Comparison of ENCODE assay signal across 12 cellular contexts in the genomic region with DNA sequence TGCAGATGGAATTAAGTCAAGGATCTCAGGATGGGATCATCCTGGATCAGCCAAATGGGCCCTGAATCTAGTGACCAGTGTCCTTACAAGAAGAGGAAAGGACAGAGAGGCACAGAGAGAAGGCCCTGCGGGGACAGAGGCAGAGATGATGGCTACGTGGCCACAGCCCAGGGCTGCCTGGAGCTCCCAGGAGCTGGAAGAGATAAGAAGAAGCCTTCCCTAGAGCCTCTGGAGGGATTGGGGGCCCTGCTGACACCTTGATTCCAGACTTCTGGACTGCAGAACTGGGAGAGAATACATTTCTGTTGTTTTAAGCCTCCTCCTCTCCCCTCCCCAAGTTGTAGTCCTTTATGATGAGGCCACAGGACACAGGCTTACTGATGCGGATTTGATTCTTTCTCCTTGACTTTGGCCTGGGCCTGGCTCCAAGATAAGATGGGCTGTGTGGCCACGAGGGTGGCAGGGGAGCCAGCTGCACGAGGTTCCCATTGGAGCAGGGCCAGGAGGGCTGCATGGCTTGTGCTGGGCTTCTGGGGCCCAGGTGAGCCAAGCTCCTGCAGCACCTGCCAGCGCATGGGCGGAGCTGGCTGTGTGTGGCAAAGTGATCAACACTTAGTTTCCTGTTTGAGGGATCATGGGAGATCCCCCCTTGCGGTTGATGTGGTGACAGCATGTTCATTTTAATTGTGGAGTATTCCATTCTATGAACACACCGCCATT.
A peak's percentile ranks its signal among the peaks of the same experiment; 100 is the strongest.
DNase-seq lines count a peak whose midpoint lies in the region; ATAC-seq, FAIRE-seq and TF ChIP-seq lines count a peak whose summit lies in the region.
"Had no signal": no experiment of that assay in that cellular context is flagged by ENCODE, and none has a peak within 500 bp of the region (broad histone marks: within the 10 kb centered on the region; RNA-seq: fewer than 3 reads in every experiment).

No MANE protein-coding gene starts in this region.

- H3K36me3 ChIP-seq in GM12878 (ENCODE audit: control insufficient read depth in 2 of 2, insufficient read depth in 2 of 2, low read length in 1 of 2): no peaks in the 10 kb centered on the region
- H3K36me3 ChIP-seq: suprapubic skin had no signal

- peaks cover 3 to 5% of the 10 kb centered on the region in 2 experiments; a peak in 2 of 4 replicates for H3K27me3 ChIP-seq in GM12878 (replicated peaks in 1 of 2; ENCODE audit: control insufficient read depth in 2 of 2, insufficient read depth in 2 of 2, low read length in 1 of 2)

- no peak for TF ChIP-seq EP300 in GM12878 (IDR thresholded peaks at IDR 0.05; ENCODE audit: borderline replicate concordance in 1 of 2, control insufficient read depth in 1 of 2, low read depth in 2 of 2, low read length in 2 of 2)

- H3K4me1 ChIP-seq in GM12878 (ENCODE audit: control insufficient read depth, insufficient read depth, low read length): no peaks in the 10 kb centered on the region
- H3K4me1 ChIP-seq: suprapubic skin had no signal

- no peaks in the 10 kb centered on the region for H3K79me2 ChIP-seq in GM12878 (ENCODE audit: control insufficient read depth, insufficient read depth, low read length)

- DNase-seq in KBM-7: peak; percentile 12
- peak; percentile 73 for DNase-seq in activated CD4-positive, alpha-beta T cell treated with anti-CD3 and anti-CD28 coated beads, Interleukin-2, amount 10 ng/mL, durations not matched to agents 24 days and 14 days
- DNase-seq in GM12878 (ENCODE audit: low read depth, low spot score): no peak
- peak; percentile 5 to 12 (median 10) for DNase-seq in stimulated activated CD4-positive, alpha-beta T cell treated with anti-CD3 and anti-CD28 coated beads, TNF-alpha, amount 100 ng/mL, for 4 hours (ENCODE audit: low read depth in 3 of 3)
- DNase-seq in retina: no peak
- no peak for DNase-seq in dermis blood vessel endothelial cell
- no peak for DNase-seq in SHP77 (lab: John Stamatoyannopoulos, UW)
- DNase-seq in NCI-H226: no peak
- DNase-seq: anterior cingulate cortex had no signal

- WGBS in GM12878 (ENCODE audit: insufficient coverage, insufficient replicate concordance, low lambda C conversion rate, missing lambda C conversion rate): 19% methylated on average over 9 of the region's 9 CpGs

- RAD21 ChIA-PET in GM12878 (lab: Charles Lee; ENCODE audit: unreplicated experiment): interaction anchor here (1.0 kb wide), 1 partner anchor 473 kb away, joined by 5 read pairs; no protein-coding TSS in a partner anchor

- no peaks in the 10 kb centered on the region for H4K20me1 ChIP-seq in GM12878 (ENCODE audit: control insufficient read depth, insufficient read depth)

- no peaks in the 10 kb centered on the region for H3K9me3 ChIP-seq in GM12878 (replicated peaks; ENCODE audit: control insufficient read depth, insufficient read depth, low read length)
- H3K9me3 ChIP-seq: suprapubic skin had no signal

- TF ChIP-seq RAD21 in GM12878 (IDR thresholded peaks at IDR 0.05; ENCODE audit: insufficient read depth, low read depth, low read length): no peak

- H3K36me3 Mint-ChIP-seq in activated CD4-positive, alpha-beta T cell treated with anti-CD3 and anti-CD28 coated beads, Interleukin-2, amount 10 ng/mL, durations not matched to agents 24 days and 14 days (ENCODE audit: low read depth): no peaks in the 10 kb centered on the region

- ATAC-seq in GM12878: peak; percentile 58

- peaks cover 5% of the 10 kb centered on the region for H3K4me1 Mint-ChIP-seq in activated CD4-positive, alpha-beta T cell treated with anti-CD3 and anti-CD28 coated beads, Interleukin-2, amount 10 ng/mL, durations not matched to agents 24 days and 14 days

- POLR2A ChIA-PET in GM12878 (lab: Charles Lee): no interaction called here

- intact Hi-C loops in activated CD4-positive, alpha-beta T cell treated with anti-CD3 and anti-CD28 coated beads, Interleukin-2, amount 10 ng/mL, durations not matched to agents 24 days and 14 days (cut with micrococcal nuclease): no loop called here
- intact Hi-C loops in GM12878 (cut with micrococcal nuclease; ENCODE audit: unreplicated experiment): loop anchor here (10.0 kb wide), 1 partner anchor 470 kb away; a partner anchor contains a TSS

- peaks cover 32% of the 10 kb centered on the region for H3K27me3 Mint-ChIP-seq in activated CD4-positive, alpha-beta T cell treated with anti-CD3 and anti-CD28 coated beads, Interleukin-2, amount 10 ng/mL, durations not matched to agents 24 days and 14 days

- no peak for FAIRE-seq in GM12878 (lab: Jason Lieb, UNC)
- FAIRE-seq: G401.6 had no signal

- TF ChIP-seq CTCF in GM12878 (IDR thresholded peaks at IDR 0.05 in 2 of 3, conservative IDR thresholded peaks at IDR 0.05 in 1 of 3; ENCODE audit: control insufficient read depth in 2 of 3, extremely low read depth in 1 of 3, insufficient read depth in 1 of 3, low read depth in 3 of 3, low read length in 3 of 3): no peak

- no peak for TF ChIP-seq POLR2A in GM12878 (IDR thresholded peaks at IDR 0.05; ENCODE audit: low read depth, low read length)

- BruUV-seq in GM12878 (replicated peaks; lab: Mats Ljungman, UMichigan): no TSS peak

- H3K27ac ChIP-seq in GM12878 (ENCODE audit: control insufficient read depth, insufficient read depth): no peak overlapping the region
- H3K27ac ChIP-seq: epithelial cell of prostate, suprapubic skin had no signal

- H3K9me3 Mint-ChIP-seq in activated CD4-positive, alpha-beta T cell treated with anti-CD3 and anti-CD28 coated beads, Interleukin-2, amount 10 ng/mL, durations not matched to agents 24 days and 14 days: no peaks in the 10 kb centered on the region

- H3K27ac Mint-ChIP-seq in activated CD4-positive, alpha-beta T cell treated with anti-CD3 and anti-CD28 coated beads, Interleukin-2, amount 10 ng/mL, durations not matched to agents 24 days and 14 days: no peak overlapping the region

- in situ Hi-C loops in KBM-7 (cut with MboI; ENCODE audit: low pct_unique_long_range_greater_than_20kb, low sequenced_read_pairs) (no loop called here), GM12878 (cut with MboI) (loop anchor here (10.0 kb wide), 1 partner anchor 470 kb away; a partner anchor contains a TSS)

- H2AFZ ChIP-seq in GM12878 (ENCODE audit: control insufficient read depth, low read depth, low read length): no peak overlapping the region

- H3K4me3 Mint-ChIP-seq in activated CD4-positive, alpha-beta T cell treated with anti-CD3 and anti-CD28 coated beads, Interleukin-2, amount 10 ng/mL, durations not matched to agents 24 days and 14 days: no peak overlapping the region

- CTCF ChIA-PET in GM12878 (lab: Yijun Ruan, JAX): interaction anchor here (0.5 to 1.5 kb wide), 10 partner anchors 14 to 476 kb away, joined by 3 to 6 read pairs (median 4); no protein-coding TSS in a partner anchor

- H3K4me2 ChIP-seq in GM12878 (ENCODE audit: control insufficient read depth, insufficient read depth): no peak overlapping the region

- no peak overlapping the region for H3K4me3 ChIP-seq in GM12878
- H3K4me3 ChIP-seq: suprapubic skin had no signal

- SMC1A ChIA-PET in GM12878 (lab: Charles Lee; ENCODE audit: uncharacterized antibody, unreplicated experiment): no interaction called here

- H3K9ac ChIP-seq in GM12878 (ENCODE audit: control insufficient read depth, insufficient read depth, low read length): no peak overlapping the region

TF ChIP-seq in GM12878, 131 proteins besides CTCF, POLR2A, EP300 and RAD21:
- TF ChIP-seq NBN (IDR thresholded peaks at IDR 0.05): no peak
- TF ChIP-seq BRCA1 (IDR thresholded peaks at IDR 0.05; ENCODE audit: low read depth, low read length): no peak
- peak in 1 of 2 experiments; percentile 4; a peak in 1 of 4 replicates for TF ChIP-seq BHLHE40 (IDR thresholded peaks at IDR 0.05; ENCODE audit: borderline replicate concordance in 1 of 2, low read depth in 2 of 2, low read length in 1 of 2)
- TF ChIP-seq ESRRA (IDR thresholded peaks at IDR 0.05; ENCODE audit: low read length): no peak
- no peak for TF ChIP-seq BCL11A (IDR thresholded peaks at IDR 0.05; ENCODE audit: low read depth, low read length)
- TF ChIP-seq SPI1 (IDR thresholded peaks at IDR 0.05; ENCODE audit: borderline replicate concordance, insufficient read depth, low read depth, low read length): no peak

Comparison
In these comparisons a context has a peak if more than half of its experiments do, and no peak if none do; other contexts are left out.
1. DNase-seq: peak in KBM-7 (single experiment), activated CD4-positive, alpha-beta T cell treated with anti-CD3 and anti-CD28 coated beads, Interleukin-2, amount 10 ng/mL, durations not matched to agents 24 days and 14 days (single experiment) and stimulated activated CD4-positive, alpha-beta T cell treated with anti-CD3 and anti-CD28 coated beads, TNF-alpha, amount 100 ng/mL, for 4 hours (3 of 3); none in GM12878 (single experiment), retina (single experiment), dermis blood vessel endothelial cell (single experiment), SHP77 (0 of 2) and NCI-H226 (single experiment).